Comparison of ENCODE assay signal across 19 cellular contexts in the genomic region with DNA sequence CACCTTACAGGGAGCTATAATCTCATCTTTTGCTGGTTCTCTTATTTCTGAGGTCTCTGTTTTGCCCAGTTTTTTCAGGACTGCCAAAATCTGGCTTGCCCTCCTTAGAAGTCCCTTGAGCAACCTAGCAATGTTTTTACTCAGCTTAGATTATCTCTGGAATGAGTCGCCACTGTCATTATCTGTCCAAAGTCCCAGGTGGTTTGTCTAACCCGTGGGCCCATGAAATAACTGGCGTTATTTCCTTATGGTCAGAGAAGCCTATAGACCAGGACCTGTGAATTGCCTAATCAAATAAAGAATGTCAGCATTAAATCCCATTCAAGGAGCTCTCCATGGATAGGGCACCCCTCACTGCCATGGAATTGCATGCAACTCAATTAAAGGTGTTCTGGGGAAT.
"Had no signal": no experiment of that assay in that cellular context is flagged by ENCODE, and none has a peak within 500 bp of the region (broad histone marks: within the 10 kb centered on the region; RNA-seq: fewer than 3 reads in every experiment).

No MANE protein-coding gene starts in this region.

- DNase-seq: colonic mucosa; dermis blood vessel endothelial cell; endodermal cell; erythroblast; foreskin melanocyte; head of caudate nucleus; hippocampal formation; natural killer cell; posterior cingulate gyrus; stimulated activated CD4-positive, alpha-beta T cell treated with anti-CD3 and anti-CD28 coated beads, Interleukin-2, amount 100 ng/mL, for 24 hours; stimulated activated CD4-positive, alpha-beta T cell treated with anti-CD3 and anti-CD28 coated beads, Interleukin-4, amount 100 ng/mL, for 4 hours; stimulated activated naive B cell treated with anti-CD40 and anti-IgM and Interleukin-4, amounts not matched to agents 10 μg/mL and 1 μg/mL and 100 μg/mL, for 72 hours; stimulated activated naive CD8-positive, alpha-beta T cell treated with anti-CD3 and anti-CD28 coated beads, Interleukin-15, amount 100 ng/mL, for 72 hours; testis had no signal

- ATAC-seq: natural killer cell; sciatic nerve; stimulated activated naive B cell treated with anti-CD40 and anti-IgM and Interleukin-4, amounts not matched to agents 10 μg/mL and 1 μg/mL and 100 μg/mL, for 72 hours; stimulated activated naive CD8-positive, alpha-beta T cell treated with anti-CD3 and anti-CD28 coated beads, Interleukin-15, amount 100 ng/mL, for 72 hours had no signal

- H3K27ac Mint-ChIP-seq: endodermal cell; natural killer cell; stimulated activated naive B cell treated with anti-CD40 and anti-IgM and Interleukin-4, amounts not matched to agents 10 μg/mL and 1 μg/mL and 100 μg/mL, for 72 hours; stimulated activated naive CD8-positive, alpha-beta T cell treated with anti-CD3 and anti-CD28 coated beads, Interleukin-15, amount 100 ng/mL, for 72 hours had no signal

- H3K27me3 ChIP-seq: colonic mucosa, testis, tibial nerve had no signal

- H3K4me1 Mint-ChIP-seq: stimulated activated naive CD8-positive, alpha-beta T cell treated with anti-CD3 and anti-CD28 coated beads, Interleukin-15, amount 100 ng/mL, for 72 hours had no signal

- H3K4me3 ChIP-seq: colonic mucosa, testis, tibial nerve had no signal

- FAIRE-seq: endothelial cell of umbilical vein, urothelium cell line had no signal

- H3K9me3 Mint-ChIP-seq: endodermal cell; natural killer cell; stimulated activated naive B cell treated with anti-CD40 and anti-IgM and Interleukin-4, amounts not matched to agents 10 μg/mL and 1 μg/mL and 100 μg/mL, for 72 hours; stimulated activated naive CD8-positive, alpha-beta T cell treated with anti-CD3 and anti-CD28 coated beads, Interleukin-15, amount 100 ng/mL, for 72 hours had no signal

- H3K27ac ChIP-seq: colonic mucosa, testis, tibial nerve had no signal

- H3K4me1 ChIP-seq: colonic mucosa, testis had no signal

- H3K36me3 Mint-ChIP-seq: natural killer cell had no signal

- H3K27me3 Mint-ChIP-seq: stimulated activated naive B cell treated with anti-CD40 and anti-IgM and Interleukin-4, amounts not matched to agents 10 μg/mL and 1 μg/mL and 100 μg/mL, for 72 hours; stimulated activated naive CD8-positive, alpha-beta T cell treated with anti-CD3 and anti-CD28 coated beads, Interleukin-15, amount 100 ng/mL, for 72 hours had no signal

- H3K36me3 ChIP-seq: colonic mucosa, tibial nerve had no signal

- H3K9me3 ChIP-seq: colonic mucosa, testis, tibial nerve had no signal

- H3K4me3 Mint-ChIP-seq: endodermal cell; natural killer cell; neural crest cell; stimulated activated naive B cell treated with anti-CD40 and anti-IgM and Interleukin-4, amounts not matched to agents 10 μg/mL and 1 μg/mL and 100 μg/mL, for 72 hours; stimulated activated naive CD8-positive, alpha-beta T cell treated with anti-CD3 and anti-CD28 coated beads, Interleukin-15, amount 100 ng/mL, for 72 hours had no signal
